Comparison of ENCODE assay signal across 11 cellular contexts in genomic region chr20:64049887-64050260, GRCh38. TPM values are rescaled to one million over a fixed set of nuclear protein-coding genes. Genes with fewer than 3 reads are reported as not detected.
A peak's percentile ranks its signal among the peaks of the same experiment; 100 is the strongest.
DNase-seq lines count a peak whose midpoint lies in the region; ATAC-seq and TF ChIP-seq lines count a peak whose summit lies in the region.
"Had no signal": no experiment of that assay in that cellular context is flagged by ENCODE, and none has a peak within 500 bp of the region (broad histone marks: within the 10 kb centered on the region; RNA-seq: fewer than 3 reads in every experiment).

No MANE protein-coding gene starts in this region.

- H3K4me2 ChIP-seq in smooth muscle cell (peak overlapping the region; percentile 84), OCI-LY7 (ENCODE audit: low read length) (no peak overlapping the region)
- H3K4me2 ChIP-seq: SK-N-SH had no signal

- ATAC-seq in GM19463 (IDR thresholded peaks at IDR 0.05; ENCODE audit: unreplicated experiment): no peak

- POLR2A ChIA-PET in OCI-LY7 (lab: Charles Lee): no interaction called here

- H3K79me2 ChIP-seq in smooth muscle cell (ENCODE audit: low read depth): no peaks in the 10 kb centered on the region
- H3K79me2 ChIP-seq in OCI-LY7 (ENCODE audit: insufficient read depth, low read depth, low read length): no peaks in the 10 kb centered on the region

- CTCF ChIA-PET in OCI-LY7 (lab: Charles Lee; ENCODE audit: unreplicated experiment): no interaction called here

- no peak overlapping the region for H2AFZ ChIP-seq in smooth muscle cell (ENCODE audit: low read depth)
- no peak overlapping the region for H2AFZ ChIP-seq in OCI-LY7 (ENCODE audit: low read length)

- DNase-seq in H7: peak; percentile 74
- DNase-seq in SK-N-MC (ENCODE audit: low read depth, low spot score): no peak
- no peak for DNase-seq in right atrium auricular region (ENCODE audit: low spot score)
- peak; percentile 56 for DNase-seq in smooth muscle cell (lab: John Stamatoyannopoulos, UW; ENCODE audit: unreplicated experiment)
- DNase-seq in central memory CD4-positive, alpha-beta T cell: no peak
- DNase-seq in OCI-LY7 (ENCODE audit: low spot score): no peak
- DNase-seq: effector CD4-positive, alpha-beta T cell; NCI-H2227 treated with DMSO at 0.1 percent for 48 hours; stimulated activated CD8-positive, alpha-beta memory T cell treated with anti-CD3 and anti-CD28 coated beads, Interleukin-4, amount 100 ng/mL, for 48 hours had no signal

- H3K36me3 ChIP-seq in H7 (replicated peaks; ENCODE audit: control insufficient read depth, insufficient read depth, low read length): no peaks in the 10 kb centered on the region
- H3K36me3 ChIP-seq in SK-N-MC (ENCODE audit: insufficient read depth, low read length): peaks cover 13% of the 10 kb centered on the region
- H3K36me3 ChIP-seq in right atrium auricular region: peaks cover 18% of the 10 kb centered on the region
- no peaks in the 10 kb centered on the region for H3K36me3 ChIP-seq in smooth muscle cell (ENCODE audit: low read depth)
- no peaks in the 10 kb centered on the region for H3K36me3 ChIP-seq in OCI-LY7 (ENCODE audit: insufficient read depth, low read length)

- TF ChIP-seq CTCF in right atrium auricular region (IDR thresholded peaks at IDR 0.05) (no peak), smooth muscle cell (IDR thresholded peaks at IDR 0.05; ENCODE audit: borderline replicate concordance, insufficient read depth, poor library complexity, severe bottlenecking) (no peak), OCI-LY7 (conservative IDR thresholded peaks at IDR 0.05; ENCODE audit: low read length) (no peak)

- peaks cover 48% of the 10 kb centered on the region for H3K27me3 ChIP-seq in H7 (ENCODE audit: control insufficient read depth, insufficient read depth, low read length)
- H3K27me3 ChIP-seq in right atrium auricular region: peaks cover 4 to 5% of the 10 kb centered on the region in 2 donors
- peaks cover 9% of the 10 kb centered on the region for H3K27me3 ChIP-seq in smooth muscle cell (ENCODE audit: low read depth)

- intact Hi-C loops in OCI-LY7 (cut with micrococcal nuclease; ENCODE audit: unreplicated experiment): no loop called here

- H3K9ac ChIP-seq in SK-N-MC (ENCODE audit: insufficient read length) (peak overlapping the region; percentile 60), smooth muscle cell (ENCODE audit: low read depth) (no peak overlapping the region)
- H3K9ac ChIP-seq: SK-N-SH had no signal

- H3K4me3 ChIP-seq in H7 (ENCODE audit: insufficient read depth, low read depth, low read length) (peak overlapping the region; percentile 10; the same call in 1 of the 2 replicates), SK-N-MC (peak overlapping the region; percentile 73), right atrium auricular region (peak overlapping the region; percentile 17 to 49), smooth muscle cell (peak overlapping the region; percentile 46), OCI-LY7 (ENCODE audit: low read depth, low read length, poor library complexity, severe bottlenecking) (no peak overlapping the region)

- H3K9me3 ChIP-seq in SK-N-MC (ENCODE audit: low read depth, low read length) (no peaks in the 10 kb centered on the region), right atrium auricular region (no peaks in the 10 kb centered on the region), smooth muscle cell (replicated peaks; ENCODE audit: low read depth) (no peaks in the 10 kb centered on the region), OCI-LY7 (ENCODE audit: low read length) (no peaks in the 10 kb centered on the region)
- H3K9me3 ChIP-seq: SK-N-SH had no signal

- no peaks in the 10 kb centered on the region for H3K9me2 ChIP-seq in OCI-LY7 (ENCODE audit: insufficient read depth, low read length)
- H3K9me2 ChIP-seq: SK-N-SH had no signal

- peaks cover 6% of the 10 kb centered on the region for H4K20me1 ChIP-seq in smooth muscle cell (ENCODE audit: low read depth)
- H4K20me1 ChIP-seq in OCI-LY7 (ENCODE audit: insufficient read depth, low read length): no peaks in the 10 kb centered on the region

- H3K27ac ChIP-seq in SK-N-MC: peak overlapping the region; percentile 87
- H3K27ac ChIP-seq in right atrium auricular region: peak overlapping the region; percentile 62 to 69
- no peak overlapping the region for H3K27ac ChIP-seq in smooth muscle cell (ENCODE audit: low read depth)
- no peak overlapping the region for H3K27ac ChIP-seq in OCI-LY7 (ENCODE audit: low read depth, low read length, poor library complexity, severe bottlenecking)

- no TSS peak for BruUV-seq in OCI-LY7 (replicated peaks; lab: Mats Ljungman, UMichigan)

- H3F3A ChIP-seq in smooth muscle cell (ENCODE audit: low read depth): peaks cover under 1% of the 10 kb centered on the region

- WGBS in smooth muscle cell (ENCODE audit: low lambda C conversion rate): 33% methylated on average over 13 of the region's 15 CpGs

- H3K4me1 ChIP-seq in right atrium auricular region (peaks cover 0 to 32% of the 10 kb centered on the region in 2 donors), smooth muscle cell (ENCODE audit: low read depth) (peaks cover 4% of the 10 kb centered on the region), OCI-LY7 (ENCODE audit: insufficient read depth, low read length, poor library complexity, severe bottlenecking) (no peaks in the 10 kb centered on the region)

RNA-seq across cellular contexts. Expression of gene SOX18, which starts 0.4 kb away (rescaled TPM):
- 0.52 and 1.2 TPM in 2 replicates for total RNA-seq in H7 (2014; rRNA removed; shearing (Covaris generic))
- total RNA-seq in right atrium auricular region (10 to 100 TPM; 15.1 to 17.2 TPM), smooth muscle cell (0.54 and 2.9 TPM in 2 replicates), OCI-LY7 (2022) (not detected in 2 replicates)
- 9.7 and 11.3 TPM in 2 replicates for polyA plus RNA-seq in smooth muscle cell
- total RNA-seq in OCI-LY7 (2014; rRNA removed; shearing (Covaris generic)): not detected in 2 replicates
- polyA plus RNA-seq: SK-N-SH had no signal

RNA-seq across cellular contexts. Expression of gene TCEA2, which starts 13.1 kb away (rescaled TPM):
- total RNA-seq in H7 (2014; rRNA removed; shearing (Covaris generic)): 27.3 and 29.4 TPM in 2 replicates
- total RNA-seq in right atrium auricular region: 10 to 100 TPM; 17.8 to 25.5 TPM
- 24.9 and 41.0 TPM in 2 replicates for total RNA-seq in smooth muscle cell
- 83.4 and 89.5 TPM in 2 replicates for polyA plus RNA-seq in smooth muscle cell
- 36.4 and 37.5 TPM in 2 replicates for total RNA-seq in OCI-LY7 (2014; rRNA removed; shearing (Covaris generic))
- total RNA-seq in OCI-LY7 (2022): 71.2 and 72.3 TPM in 2 replicates

RNA-seq across cellular contexts. Expression of gene C20orf204, which starts 13.9 kb away (rescaled TPM):
- 1.1 and 1.6 TPM in 2 replicates for total RNA-seq in H7 (2014; rRNA removed; shearing (Covaris generic))
- under 1 TPM; 0.07 to 0.35 TPM for total RNA-seq in right atrium auricular region
- 0.09 and 2.0 TPM in 2 replicates for total RNA-seq in smooth muscle cell
- polyA plus RNA-seq in smooth muscle cell: 0.87 and 5.2 TPM in 2 replicates
- total RNA-seq in OCI-LY7 (2014; rRNA removed; shearing (Covaris generic)): 2.0 and 3.5 TPM in 2 replicates
- total RNA-seq in OCI-LY7 (2022): 5.9 and 6.7 TPM in 2 replicates

RNA-seq across cellular contexts. Expression of gene RGS19, which starts 29.4 kb away (rescaled TPM):
- 24.3 and 27.0 TPM in 2 replicates for total RNA-seq in H7 (2014; rRNA removed; shearing (Covaris generic))
- 10 to 100 TPM in 1 of 2 donors, 1 to 10 TPM in 1; 7.8 to 14.1 TPM for total RNA-seq in right atrium auricular region
- total RNA-seq in smooth muscle cell: 14.9 and 17.4 TPM in 2 replicates
- polyA plus RNA-seq in smooth muscle cell: 24.6 and 25.4 TPM in 2 replicates
- 85.5 and 106 TPM in 2 replicates for total RNA-seq in OCI-LY7 (2014; rRNA removed; shearing (Covaris generic))
- 63.5 and 69.4 TPM in 2 replicates for total RNA-seq in OCI-LY7 (2022)

RNA-seq across cellular contexts. Expression of gene OPRL1, which starts 30.0 kb away (rescaled TPM):
- 2.4 and 4.4 TPM in 2 replicates for total RNA-seq in H7 (2014; rRNA removed; shearing (Covaris generic))
- total RNA-seq in right atrium auricular region (1 to 10 TPM in 1 of 2 donors, under 1 TPM in 1; 0.75 to 1.4 TPM), smooth muscle cell (2.9 and 6.4 TPM in 2 replicates), OCI-LY7 (2022) (6.1 and 7.6 TPM in 2 replicates)
- 3.1 and 4.3 TPM in 2 replicates for polyA plus RNA-seq in smooth muscle cell
- 4.8 and 6.4 TPM in 2 replicates for total RNA-seq in OCI-LY7 (2014; rRNA removed; shearing (Covaris generic))

Comparison
In these comparisons a context has a peak if more than half of its experiments do, and no peak if none do; other contexts are left out.
1. DNase-seq: peak in H7 (single experiment) and smooth muscle cell (single experiment); none in SK-N-MC (single experiment), right atrium auricular region (single experiment), central memory CD4-positive, alpha-beta T cell (single experiment) and OCI-LY7 (single experiment).
2. H3K27ac ChIP-seq: peak in SK-N-MC (single experiment) and right atrium auricular region (2 of 2); none in smooth muscle cell (single experiment) and OCI-LY7 (single experiment).